25 cellular contexts compared by ENCODE assay signal in genomic region chr6:134961366-134961765, GRCh38. TPM values are rescaled to one million over a fixed set of nuclear protein-coding genes. Genes with fewer than 3 reads are reported as not detected.
"Had no signal": no experiment of that assay in that cellular context is flagged by ENCODE, and none has a peak within 500 bp of the region (broad histone marks: within the 10 kb centered on the region; RNA-seq: fewer than 3 reads in every experiment).

No MANE protein-coding gene starts in this region.

- H3K9me3 Mint-ChIP-seq: activated naive CD4-positive, alpha-beta T cell treated with anti-CD3 and anti-CD28 coated beads, Interleukin-2, amount 10 ng/mL, durations not matched to agents 7 days and 5 days had no signal

- H3K27me3 ChIP-seq: brain microvascular endothelial cell, cardiac muscle cell, MG63, Peyer's patch, SJSA1 had no signal

- H3K4me1 Mint-ChIP-seq: activated naive CD4-positive, alpha-beta T cell treated with anti-CD3 and anti-CD28 coated beads, Interleukin-2, amount 10 ng/mL, durations not matched to agents 7 days and 5 days; activated T-helper 17 cell treated with anti-CD3 and anti-CD28 coated beads, Interleukin-2, amount 50 U/mL, for 72 hours had no signal

- H3K27ac ChIP-seq: brain microvascular endothelial cell, cardiac muscle cell, KMS-11, Peyer's patch, RWPE1, SJSA1 had no signal

- H3K27ac Mint-ChIP-seq: activated CD4-positive, alpha-beta memory T cell treated with anti-CD3 and anti-CD28 coated beads, Interleukin-2, amount 10 ng/mL, durations not matched to agents 7 days and 5 days; activated naive CD4-positive, alpha-beta T cell treated with anti-CD3 and anti-CD28 coated beads, Interleukin-2, amount 10 ng/mL, durations not matched to agents 7 days and 5 days; activated naive CD8-positive, alpha-beta T cell treated with anti-CD3 and anti-CD28 coated beads for 36 hours; activated T-cell treated with anti-CD3 and anti-CD28 coated beads, Interleukin-2, amount 50 U/mL, for 24 hours; activated T-helper 17 cell treated with anti-CD3 and anti-CD28 coated beads, Interleukin-2, amount 50 U/mL, for 72 hours had no signal

- ATAC-seq: activated CD4-positive, CD25-positive, alpha-beta regulatory T cell treated with anti-CD3 and anti-CD28 coated beads, Interleukin-2, amount 50 U/mL, for 24 hours; activated T-helper 17 cell treated with anti-CD3 and anti-CD28 coated beads, Interleukin-2, amount 50 U/mL, for 72 hours; SK-N-SH treated with all-trans-retinoic acid at 6 μM for 48 hours had no signal

- H3K9me3 ChIP-seq: Peyer's patch, SJSA1 had no signal

- H3K27me3 Mint-ChIP-seq: activated CD4-positive, alpha-beta memory T cell treated with anti-CD3 and anti-CD28 coated beads, Interleukin-2, amount 10 ng/mL, durations not matched to agents 7 days and 5 days; activated naive CD4-positive, alpha-beta T cell treated with anti-CD3 and anti-CD28 coated beads, Interleukin-2, amount 10 ng/mL, durations not matched to agents 7 days and 5 days; activated naive CD8-positive, alpha-beta T cell treated with anti-CD3 and anti-CD28 coated beads for 36 hours; activated T-cell treated with anti-CD3 and anti-CD28 coated beads, Interleukin-2, amount 50 U/mL, for 24 hours; activated T-helper 17 cell treated with anti-CD3 and anti-CD28 coated beads, Interleukin-2, amount 50 U/mL, for 72 hours had no signal

- H3K4me3 Mint-ChIP-seq: activated CD4-positive, alpha-beta memory T cell treated with anti-CD3 and anti-CD28 coated beads, Interleukin-2, amount 10 ng/mL, durations not matched to agents 7 days and 5 days; activated naive CD4-positive, alpha-beta T cell treated with anti-CD3 and anti-CD28 coated beads, Interleukin-2, amount 10 ng/mL, durations not matched to agents 7 days and 5 days; activated naive CD8-positive, alpha-beta T cell treated with anti-CD3 and anti-CD28 coated beads for 36 hours; activated T-cell treated with anti-CD3 and anti-CD28 coated beads, Interleukin-2, amount 50 U/mL, for 24 hours; activated T-helper 17 cell treated with anti-CD3 and anti-CD28 coated beads, Interleukin-2, amount 50 U/mL, for 72 hours had no signal

- H3K4me1 ChIP-seq: Peyer's patch, SJSA1 had no signal

- H3K4me3 ChIP-seq: cardiac muscle cell, MG63, Peyer's patch, SJSA1 had no signal

- DNase-seq: activated CD4-positive, alpha-beta memory T cell treated with anti-CD3 and anti-CD28 coated beads, Interleukin-2, amount 10 ng/mL, durations not matched to agents 7 days and 5 days; activated CD4-positive, alpha-beta T cell treated with anti-CD3 and anti-CD28 coated beads, Interleukin-2, amount 50 U/mL, for 1 hour; activated CD8-positive, alpha-beta memory T cell treated with anti-CD3 and anti-CD28 coated beads, Interleukin-2, amount 50 U/mL, for 48 hours; activated gamma-delta T cell treated with Interleukin-2 at 50 U/mL for 16 hours; activated naive CD4-positive, alpha-beta T cell treated with anti-CD3 and anti-CD28 coated beads, Interleukin-2, amount 10 ng/mL, durations not matched to agents 7 days and 5 days; activated naive CD8-positive, alpha-beta T cell treated with anti-CD3 and anti-CD28 coated beads for 36 hours; activated T-cell treated with anti-CD3 and anti-CD28 coated beads, Interleukin-2, amount 50 U/mL, for 24 hours; brain microvascular endothelial cell; MG63; NCI-H1048; NCI-H146; NCI-H187 treated with DMSO at 0.1 percent for 48 hours; NCI-H2081 treated with DMSO at 0.1 percent for 48 hours; NCI-H446; NCI-H524; Peyer's patch; Right ventricle myocardium superior; SW 1271 had no signal

RNA-seq across cellular contexts. Expression of gene ALDH8A1, which starts 11.5 kb away (rescaled TPM):
- total RNA-seq: SJSA1 had no signal
